16 cellular contexts compared by ENCODE assay signal in the genomic region with DNA sequence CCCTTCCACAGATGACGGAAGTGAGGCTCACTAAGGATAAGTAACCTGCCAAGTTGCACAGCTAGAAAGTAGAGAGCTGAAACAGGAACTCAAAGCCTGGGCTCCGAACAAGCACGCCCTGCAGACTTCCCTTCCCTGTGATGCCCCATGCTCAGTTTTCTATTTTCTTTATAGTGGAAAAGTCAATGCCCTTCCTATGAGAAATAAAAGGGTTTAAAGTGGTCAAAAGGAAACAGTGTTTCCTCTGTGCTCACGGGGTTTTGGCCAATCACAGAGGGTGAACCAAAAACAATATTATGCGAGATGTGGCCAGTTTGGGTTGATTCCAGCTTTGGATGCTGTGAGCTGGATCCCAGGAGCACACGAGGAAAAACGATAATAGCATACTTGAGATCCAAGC. TPM values are rescaled to one million over a fixed set of nuclear protein-coding genes. Genes with fewer than 3 reads are reported as not detected.
DNase-seq lines count a peak whose midpoint lies in the region; ATAC-seq and TF ChIP-seq lines count a peak whose summit lies in the region.
"Had no signal": no experiment of that assay in that cellular context is flagged by ENCODE, and none has a peak within 500 bp of the region (broad histone marks: within the 10 kb centered on the region; RNA-seq: fewer than 3 reads in every experiment).

No MANE protein-coding gene starts in this region.

- H3K4me2 ChIP-seq in GM23248 (ENCODE audit: unreplicated experiment), result peak overlapping the region; percentile 56

- H3K9me3 ChIP-seq in GM23248 (ENCODE audit: low read depth), result no peaks in the 10 kb centered on the region
- H3K9me3 ChIP-seq in right atrium auricular region, result no peaks in the 10 kb centered on the region
- no peaks in the 10 kb centered on the region for H3K9me3 ChIP-seq in stomach

- intact Hi-C loops in stomach (cut with DNase I; ENCODE audit: low total_unique reads), result no loop called here
- intact Hi-C loops in activated naive CD4-positive, alpha-beta T cell treated with anti-CD3 and anti-CD28 coated beads for 36 hours (cut with micrococcal nuclease), result no loop called here

- H3F3A ChIP-seq in GM23248 (ENCODE audit: insufficient read depth), result peaks cover 94% of the 10 kb centered on the region

- TF ChIP-seq POLR2A in stomach (IDR thresholded peaks at IDR 0.05), result no peak

- H3K27ac Mint-ChIP-seq in activated naive CD4-positive, alpha-beta T cell treated with anti-CD3 and anti-CD28 coated beads for 36 hours, result no peak overlapping the region
- H3K27ac Mint-ChIP-seq: activated naive CD4-positive, alpha-beta T cell treated with anti-CD3 and anti-CD28 coated beads, Interleukin-2, amount 10 ng/mL, durations not matched to agents 7 days and 5 days; effector memory CD8-positive, alpha-beta T cell; stimulated activated effector memory CD8-positive, alpha-beta T cell treated with anti-CD3 and anti-CD28 coated beads, Interleukin-12 subunit alpha, Interleukin-12 subunit beta, amount 100 ng/mL, for 72 hours had no signal

- in situ Hi-C loops in GM23248 (cut with MboI), result no loop called here

- WGBS in GM23248 (ENCODE audit: low coverage in 1 of 2, low lambda C conversion rate in 2 of 2, missing lambda C conversion rate in 2 of 2), 2 experiments, result 47 to 50% methylated on average over 7 of the region's 7 CpGs
- 46 to 68% (median 61%) methylated on average over 7 of the region's 7 CpGs for WGBS in stomach, 5 donors

- no peaks in the 10 kb centered on the region for H3K9me2 ChIP-seq in GM23248 (ENCODE audit: insufficient read depth)

- peaks cover 99% of the 10 kb centered on the region for H3K79me2 ChIP-seq in GM23248 (ENCODE audit: insufficient read depth)

- H3K27me3 Mint-ChIP-seq in activated naive CD4-positive, alpha-beta T cell treated with anti-CD3 and anti-CD28 coated beads for 36 hours (ENCODE audit: low read depth), result no peaks in the 10 kb centered on the region
- H3K27me3 Mint-ChIP-seq: activated naive CD4-positive, alpha-beta T cell treated with anti-CD3 and anti-CD28 coated beads, Interleukin-2, amount 10 ng/mL, durations not matched to agents 7 days and 5 days; effector memory CD8-positive, alpha-beta T cell had no signal

- ATAC-seq in GM18511 (IDR thresholded peaks at IDR 0.05; ENCODE audit: unreplicated experiment), result no peak
- no peak for ATAC-seq in GM19397 (IDR thresholded peaks at IDR 0.05; ENCODE audit: unreplicated experiment)
- ATAC-seq: effector memory CD8-positive, alpha-beta T cell; stimulated activated effector memory CD8-positive, alpha-beta T cell treated with anti-CD3 and anti-CD28 coated beads, Interleukin-12 subunit alpha, Interleukin-12 subunit beta, amount 100 ng/mL, for 72 hours had no signal

- H3K36me3 ChIP-seq in GM23248 (ENCODE audit: low read depth) (no peaks in the 10 kb centered on the region), right atrium auricular region (no peaks in the 10 kb centered on the region), stomach (no peaks in the 10 kb centered on the region)
- H3K36me3 ChIP-seq: spleen had no signal

- no peak overlapping the region for H3K4me3 ChIP-seq in GM23248
- H3K4me3 ChIP-seq in right atrium auricular region, result no peak overlapping the region
- no peak overlapping the region for H3K4me3 ChIP-seq in stomach
- H3K4me3 ChIP-seq: spleen had no signal

- H3K9me3 Mint-ChIP-seq in activated naive CD4-positive, alpha-beta T cell treated with anti-CD3 and anti-CD28 coated beads for 36 hours, result no peaks in the 10 kb centered on the region
- H3K9me3 Mint-ChIP-seq: activated naive CD4-positive, alpha-beta T cell treated with anti-CD3 and anti-CD28 coated beads, Interleukin-2, amount 10 ng/mL, durations not matched to agents 7 days and 5 days; effector memory CD8-positive, alpha-beta T cell; stimulated activated effector memory CD8-positive, alpha-beta T cell treated with anti-CD3 and anti-CD28 coated beads, Interleukin-12 subunit alpha, Interleukin-12 subunit beta, amount 100 ng/mL, for 72 hours had no signal

- H4K20me1 ChIP-seq in GM23248 (ENCODE audit: insufficient read depth), result peaks cover 2% of the 10 kb centered on the region; the same call in 1 of the 2 replicates

- TF ChIP-seq CTCF in right atrium auricular region (IDR thresholded peaks at IDR 0.05) (no peak), stomach (IDR thresholded peaks at IDR 0.05) (no peak)

- no peaks in the 10 kb centered on the region for H3K4me1 Mint-ChIP-seq in activated naive CD4-positive, alpha-beta T cell treated with anti-CD3 and anti-CD28 coated beads for 36 hours (ENCODE audit: low read depth)
- H3K4me1 Mint-ChIP-seq: activated naive CD4-positive, alpha-beta T cell treated with anti-CD3 and anti-CD28 coated beads, Interleukin-2, amount 10 ng/mL, durations not matched to agents 7 days and 5 days; stimulated activated effector memory CD8-positive, alpha-beta T cell treated with anti-CD3 and anti-CD28 coated beads, Interleukin-12 subunit alpha, Interleukin-12 subunit beta, amount 100 ng/mL, for 72 hours had no signal

- H3K36me3 Mint-ChIP-seq in activated naive CD4-positive, alpha-beta T cell treated with anti-CD3 and anti-CD28 coated beads for 36 hours (ENCODE audit: low read depth), result no peaks in the 10 kb centered on the region
- H3K36me3 Mint-ChIP-seq: activated naive CD4-positive, alpha-beta T cell treated with anti-CD3 and anti-CD28 coated beads, Interleukin-2, amount 10 ng/mL, durations not matched to agents 7 days and 5 days; stimulated activated effector memory CD8-positive, alpha-beta T cell treated with anti-CD3 and anti-CD28 coated beads, Interleukin-12 subunit alpha, Interleukin-12 subunit beta, amount 100 ng/mL, for 72 hours had no signal

- H3K4me1 ChIP-seq in GM23248 (ENCODE audit: insufficient read depth), result peaks cover 89% of the 10 kb centered on the region
- H3K4me1 ChIP-seq in right atrium auricular region, result peaks cover 0 to 53% of the 10 kb centered on the region in 2 donors
- peaks cover 0 to 51% (median 26%) of the 10 kb centered on the region in 4 donors for H3K4me1 ChIP-seq in stomach
- H3K4me1 ChIP-seq: spleen had no signal

- H3K27ac ChIP-seq in GM23248 (peak overlapping the region; percentile 70), right atrium auricular region (peak overlapping the region; percentile 56 to 77), stomach (peak overlapping the region in 4 of 5 donors; percentile 11 to 79 (median 65))
- H3K27ac ChIP-seq: spleen had no signal

- H3K27me3 ChIP-seq in GM23248 (replicated peaks; ENCODE audit: insufficient read depth) (no peaks in the 10 kb centered on the region), right atrium auricular region (no peaks in the 10 kb centered on the region), stomach (no peaks in the 10 kb centered on the region)
- H3K27me3 ChIP-seq: spleen had no signal

- CTCF ChIA-PET in activated naive CD4-positive, alpha-beta T cell treated with anti-CD3 and anti-CD28 coated beads for 36 hours (lab: Charles Lee), result no interaction called here

- no peak overlapping the region for H2AFZ ChIP-seq in GM23248

- DNase-seq in GM23248 (no peak), dermis microvascular lymphatic vessel endothelial cell (ENCODE audit: low read depth in 2 of 2) (peak; percentile 88 to 89), right atrium auricular region (ENCODE audit: low spot score) (no peak), stomach (no peak), GM03348 (ENCODE audit: low spot score) (no peak)
- DNase-seq in activated naive CD4-positive, alpha-beta T cell treated with anti-CD3 and anti-CD28 coated beads for 36 hours, result no peak
- DNase-seq: activated CD4-positive, alpha-beta T cell treated with anti-CD3 and anti-CD28 coated beads for 48 hours; activated naive CD4-positive, alpha-beta T cell treated with anti-CD3 and anti-CD28 coated beads, Interleukin-2, amount 10 ng/mL, durations not matched to agents 7 days and 5 days; effector memory CD8-positive, alpha-beta T cell; MM.1S; NCI-H1930; NCI-H524 treated with DMSO at 0.1 percent for 48 hours; spleen had no signal

- H3K9ac ChIP-seq in GM23248, result peak overlapping the region; percentile 39; the same call in 1 of the 2 replicates

- TF ChIP-seq EP300 in stomach (IDR thresholded peaks at IDR 0.05), result no peak

- no peak overlapping the region for H3K4me3 Mint-ChIP-seq in activated naive CD4-positive, alpha-beta T cell treated with anti-CD3 and anti-CD28 coated beads for 36 hours
- H3K4me3 Mint-ChIP-seq: activated naive CD4-positive, alpha-beta T cell treated with anti-CD3 and anti-CD28 coated beads, Interleukin-2, amount 10 ng/mL, durations not matched to agents 7 days and 5 days; effector memory CD8-positive, alpha-beta T cell; stimulated activated effector memory CD8-positive, alpha-beta T cell treated with anti-CD3 and anti-CD28 coated beads, Interleukin-12 subunit alpha, Interleukin-12 subunit beta, amount 100 ng/mL, for 72 hours had no signal

RNA-seq across cellular contexts. Expression of gene DDR2, which starts 44.5 kb away (rescaled TPM):
- 194 and 196 TPM in 2 replicates for total RNA-seq in GM23248 (2014; rRNA removed; shearing (Covaris generic))
- polyA plus RNA-seq in GM23248 (2016; fragmentation: Nextera tagmentation; extraction: Ambion mirVana), result 94.7 and 96.1 TPM in 2 replicates
- 2.1 and 10.8 TPM in 2 replicates for total RNA-seq in dermis microvascular lymphatic vessel endothelial cell
- 10 to 100 TPM; 41.6 to 69.9 TPM for total RNA-seq in right atrium auricular region
- 100 to 1,000 TPM in 1 of 5 donors, 10 to 100 TPM in 4; 17.7 to 117 (median 50.8) TPM for total RNA-seq in stomach
- 10 to 100 TPM in 2 of 3 donors, 1 to 10 TPM in 1; 6.8 to 20.5 (median 18.6) TPM for polyA plus RNA-seq in stomach
- total RNA-seq in activated naive CD4-positive, alpha-beta T cell treated with anti-CD3 and anti-CD28 coated beads for 36 hours, result under 1 TPM; 0.26 to 0.40 TPM

Comparison
In these comparisons a context has a peak if more than half of its experiments do, and no peak if none do; other contexts are left out.
1. DNase-seq: peak in dermis microvascular lymphatic vessel endothelial cell (2 of 2); none in GM23248 (single experiment), right atrium auricular region (single experiment), stomach (single experiment), activated naive CD4-positive, alpha-beta T cell treated with anti-CD3 and anti-CD28 coated beads for 36 hours (single experiment) and GM03348 (single experiment).
2. Peak in every context shown above with its lines, with median percentiles within 50 percentile points of each other: H3K27ac ChIP-seq.